1 cellular context compared by ENCODE assay signal in genomic region chr22:50302564-50302963, GRCh38.
TF ChIP-seq lines count a peak whose summit lies in the region.

No MANE protein-coding gene starts in this region.

TF ChIP-seq in H1, 55 proteins besides CTCF, POLR2A, EP300 and RAD21:
- TF ChIP-seq EZH2 (IDR thresholded peaks at IDR 0.05; ENCODE audit: low read depth, low read length, severe bottlenecking) (no peak), SP4 (IDR thresholded peaks at IDR 0.05; ENCODE audit: low read length) (no peak), POU5F1 (IDR thresholded peaks at IDR 0.05; ENCODE audit: low read depth, low read length) (no peak), JUN (IDR thresholded peaks at IDR 0.05; ENCODE audit: low read depth, low read length) (no peak), CHD1 (IDR thresholded peaks at IDR 0.05; ENCODE audit: low read depth, low read length) (no peak), BRCA1 (IDR thresholded peaks at IDR 0.05; ENCODE audit: low read depth, low read length) (no peak), YY1 (IDR thresholded peaks at IDR 0.05; ENCODE audit: low read depth, low read length) (no peak), SAP30 (IDR thresholded peaks at IDR 0.05; ENCODE audit: insufficient read depth, insufficient replicate concordance, low read length) (no peak), CTBP2 (IDR thresholded peaks at IDR 0.05; ENCODE audit: borderline replicate concordance, insufficient read depth, insufficient read length, low read length) (no peak), E2F6 (IDR thresholded peaks at IDR 0.05) (no peak), CEBPB (IDR thresholded peaks at IDR 0.05; ENCODE audit: low read depth, low read length) (no peak), SRF (IDR thresholded peaks at IDR 0.05; ENCODE audit: low read depth, low read length) (no peak)
- TF ChIP-seq, protein P1, sequence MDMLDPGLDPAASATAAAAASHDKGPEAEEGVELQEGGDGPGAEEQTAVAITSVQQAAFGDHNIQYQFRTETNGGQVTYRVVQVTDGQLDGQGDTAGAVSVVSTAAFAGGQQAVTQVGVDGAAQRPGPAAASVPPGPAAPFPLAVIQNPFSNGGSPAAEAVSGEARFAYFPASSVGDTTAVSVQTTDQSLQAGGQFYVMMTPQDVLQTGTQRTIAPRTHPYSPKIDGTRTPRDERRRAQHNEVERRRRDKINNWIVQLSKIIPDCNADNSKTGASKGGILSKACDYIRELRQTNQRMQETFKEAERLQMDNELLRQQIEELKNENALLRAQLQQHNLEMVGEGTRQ (IDR thresholded peaks at IDR 0.05; ENCODE audit: low read length), result no peak
- TF ChIP-seq, protein P2, sequence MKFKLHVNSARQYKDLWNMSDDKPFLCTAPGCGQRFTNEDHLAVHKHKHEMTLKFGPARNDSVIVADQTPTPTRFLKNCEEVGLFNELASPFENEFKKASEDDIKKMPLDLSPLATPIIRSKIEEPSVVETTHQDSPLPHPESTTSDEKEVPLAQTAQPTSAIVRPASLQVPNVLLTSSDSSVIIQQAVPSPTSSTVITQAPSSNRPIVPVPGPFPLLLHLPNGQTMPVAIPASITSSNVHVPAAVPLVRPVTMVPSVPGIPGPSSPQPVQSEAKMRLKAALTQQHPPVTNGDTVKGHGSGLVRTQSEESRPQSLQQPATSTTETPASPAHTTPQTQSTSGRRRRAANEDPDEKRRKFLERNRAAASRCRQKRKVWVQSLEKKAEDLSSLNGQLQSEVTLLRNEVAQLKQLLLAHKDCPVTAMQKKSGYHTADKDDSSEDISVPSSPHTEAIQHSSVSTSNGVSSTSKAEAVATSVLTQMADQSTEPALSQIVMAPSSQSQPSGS (IDR thresholded peaks at IDR 0.05; ENCODE audit: low read length), result no peak
- TF ChIP-seq, protein P3, sequence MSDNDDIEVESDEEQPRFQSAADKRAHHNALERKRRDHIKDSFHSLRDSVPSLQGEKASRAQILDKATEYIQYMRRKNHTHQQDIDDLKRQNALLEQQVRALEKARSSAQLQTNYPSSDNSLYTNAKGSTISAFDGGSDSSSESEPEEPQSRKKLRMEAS (IDR thresholded peaks at IDR 0.05), result no peak
